ENCODE assay signal across 26 cellular contexts in genomic region chr14:91339606-91340369, GRCh38.
A peak's percentile ranks its signal among the peaks of the same experiment; 100 is the strongest.
DNase-seq lines count a peak whose midpoint lies in the region; ATAC-seq and TF ChIP-seq lines count a peak whose summit lies in the region.
"Had no signal": no experiment of that assay in that cellular context is flagged by ENCODE, and none has a peak within 500 bp of the region (broad histone marks: within the 10 kb centered on the region; RNA-seq: fewer than 3 reads in every experiment).

No MANE protein-coding gene starts in this region.

- no peak overlapping the region for H3K27ac ChIP-seq in upper lobe of right lung
- H3K27ac ChIP-seq: coronary artery, heart right ventricle, parathyroid adenoma, SJCRH30, tibial nerve had no signal

- no peak for TF ChIP-seq CTCF in activated B cell treated with CpG ODN at 0.5 μM for 24 hours (IDR thresholded peaks at IDR 0.05)
- TF ChIP-seq CTCF in upper lobe of right lung (IDR thresholded peaks at IDR 0.05) = no peak

- CTCF ChIA-PET in activated B cell treated with CpG ODN at 0.5 μM for 24 hours (lab: Charles Lee) = interaction anchor here (1.2 to 1.5 kb wide), 2 partner anchors 16 kb away, joined by 4 read pairs; no protein-coding TSS in a partner anchor

- POLR2A ChIA-PET in activated B cell treated with CpG ODN at 0.5 μM for 24 hours (lab: Charles Lee) = interaction anchor here (1.0 kb wide), 1 partner anchor 76 kb away, joined by 3 read pairs; no protein-coding TSS in a partner anchor

- peak overlapping the region; percentile 24 for H3K27ac Mint-ChIP-seq in activated B cell treated with CpG ODN at 0.5 μM for 24 hours
- peak overlapping the region in 4 of 6 donors; percentile 50 to 92 (median 52) for H3K27ac Mint-ChIP-seq in naive B cell
- H3K27ac Mint-ChIP-seq: stimulated activated naive CD8-positive, alpha-beta T cell treated with anti-CD3 and anti-CD28 coated beads, Interleukin-15, Interleukin-2, amounts not matched to agents 100 ng/mL and 50 ng/mL, for 24 hours had no signal

- no peak overlapping the region for H3K4me3 ChIP-seq in upper lobe of right lung
- H3K4me3 ChIP-seq: coronary artery, GM23338, heart right ventricle, SJCRH30, tibial nerve had no signal

- H3K4me3 Mint-ChIP-seq in activated B cell treated with CpG ODN at 0.5 μM for 24 hours (no peak overlapping the region), naive B cell (no peak overlapping the region)
- H3K4me3 Mint-ChIP-seq: activated T-cell treated with anti-CD3 and anti-CD28 coated beads, Interleukin-2, amount 50 U/mL, for 4 hours; brain; CD14-positive monocyte; GM23338; stimulated activated naive CD8-positive, alpha-beta T cell treated with anti-CD3 and anti-CD28 coated beads, Interleukin-15, Interleukin-2, amounts not matched to agents 100 ng/mL and 50 ng/mL, for 24 hours; T-helper 1 cell treated with Interleukin-12 subunit alpha and Interleukin-12 subunit beta and Interleukin-4 antibody, amounts not matched to agents 30 μg/mL and 1 μg/mL, for 36 hours had no signal

- intact Hi-C loops in Right ventricle myocardium inferior (cut with DNase I) (no loop called here), left ventricle myocardium superior (cut with micrococcal nuclease) (no loop called here), activated B cell treated with CpG ODN at 0.5 μM for 24 hours (cut with micrococcal nuclease) (loop anchor here (2.0 kb wide), 1 partner anchor 15 kb away; no protein-coding TSS in a partner anchor), upper lobe of right lung (cut with DNase I) (no loop called here), posterior cingulate gyrus (cut with DNase I) (no loop called here)

- H3K27me3 ChIP-seq in upper lobe of right lung = no peaks in the 10 kb centered on the region
- H3K27me3 ChIP-seq: SJCRH30, tibial nerve had no signal

- H3K36me3 Mint-ChIP-seq in activated B cell treated with CpG ODN at 0.5 μM for 24 hours (ENCODE audit: low read depth) (peaks cover 90% of the 10 kb centered on the region), naive B cell (peaks cover 8 to 16% of the 10 kb centered on the region in 2 donors)

- no peaks in the 10 kb centered on the region for H3K27me3 Mint-ChIP-seq in activated B cell treated with CpG ODN at 0.5 μM for 24 hours
- no peaks in the 10 kb centered on the region for H3K27me3 Mint-ChIP-seq in naive B cell
- H3K27me3 Mint-ChIP-seq: brain; stimulated activated naive CD8-positive, alpha-beta T cell treated with anti-CD3 and anti-CD28 coated beads, Interleukin-15, Interleukin-2, amounts not matched to agents 100 ng/mL and 50 ng/mL, for 24 hours had no signal

- H3K4me1 ChIP-seq in upper lobe of right lung = no peaks in the 10 kb centered on the region
- H3K4me1 ChIP-seq: parathyroid adenoma, tibial nerve had no signal

- no peaks in the 10 kb centered on the region for H3K9me3 ChIP-seq in upper lobe of right lung
- H3K9me3 ChIP-seq: heart right ventricle, SJCRH30, tibial nerve had no signal

- H3K36me3 ChIP-seq in upper lobe of right lung = peaks cover 15% of the 10 kb centered on the region
- H3K36me3 ChIP-seq: SJCRH30, tibial nerve had no signal

- peak; percentile 56 for DNase-seq in Right ventricle myocardium inferior (ENCODE audit: missing footprints)
- no peak for DNase-seq in left ventricle myocardium superior
- DNase-seq in activated B cell treated with CpG ODN at 0.5 μM for 24 hours = no peak
- no peak for DNase-seq in naive B cell
- DNase-seq in upper lobe of right lung = peak; percentile 45
- DNase-seq in NCI-H1417 (lab: John Stamatoyannopoulos, UW) = no peak
- DNase-seq in posterior cingulate gyrus = no peak
- no peak for DNase-seq in globus pallidus (ENCODE audit: low spot score)
- DNase-seq: activated CD4-positive, alpha-beta T cell treated with anti-CD3 and anti-CD28 coated beads, Interleukin-2, amount 50 U/mL, for 48 hours; activated T-cell treated with anti-CD3 and anti-CD28 coated beads, Interleukin-2, amount 50 U/mL, for 4 hours; DMS153; heart right ventricle; NCI-H187 treated with DMSO at 0.1 percent for 48 hours; NCI-H226; NCI-H82; SJCRH30; stimulated activated CD4-positive, alpha-beta T cell treated with anti-CD3 and anti-CD28 coated beads, Interleukin-2, amount 100 ng/mL, for 24 hours had no signal

- H3K9me3 Mint-ChIP-seq in activated B cell treated with CpG ODN at 0.5 μM for 24 hours = no peaks in the 10 kb centered on the region
- H3K9me3 Mint-ChIP-seq in naive B cell = no peaks in the 10 kb centered on the region
- H3K9me3 Mint-ChIP-seq: activated T-cell treated with anti-CD3 and anti-CD28 coated beads, Interleukin-2, amount 50 U/mL, for 4 hours; brain; CD14-positive monocyte; GM23338; stimulated activated naive CD8-positive, alpha-beta T cell treated with anti-CD3 and anti-CD28 coated beads, Interleukin-15, Interleukin-2, amounts not matched to agents 100 ng/mL and 50 ng/mL, for 24 hours; T-helper 1 cell treated with Interleukin-12 subunit alpha and Interleukin-12 subunit beta and Interleukin-4 antibody, amounts not matched to agents 30 μg/mL and 1 μg/mL, for 36 hours had no signal

- H3K4me1 Mint-ChIP-seq in activated B cell treated with CpG ODN at 0.5 μM for 24 hours (peaks cover 31% of the 10 kb centered on the region), naive B cell (peaks cover 27 to 46% (median 29%) of the 10 kb centered on the region in 3 donors)

- ATAC-seq in Right ventricle myocardium inferior (no peak), left ventricle myocardium superior (no peak), activated B cell treated with CpG ODN at 0.5 μM for 24 hours (ENCODE audit: low read depth) (no peak), naive B cell (ENCODE audit: low read depth in 2 of 2) (no peak), upper lobe of right lung (peak; percentile 53)
- ATAC-seq: activated T-cell treated with anti-CD3 and anti-CD28 coated beads, Interleukin-2, amount 50 U/mL, for 4 hours; GM23338; Panc1 had no signal

Comparison
In these comparisons a context has a peak if more than half of its experiments do, and no peak if none do; other contexts are left out.
1. DNase-seq: peak in Right ventricle myocardium inferior (single experiment) and upper lobe of right lung (single experiment); none in left ventricle myocardium superior (single experiment), activated B cell treated with CpG ODN at 0.5 μM for 24 hours (single experiment), naive B cell (single experiment), NCI-H1417 (0 of 3), posterior cingulate gyrus (0 of 10) and globus pallidus (single experiment).